ENCODE assay signal across 16 cellular contexts in genomic region chr14:95125951-95126350, GRCh38. TPM values are rescaled to one million over a fixed set of nuclear protein-coding genes. Genes with fewer than 3 reads are reported as not detected.
DNase-seq lines count a peak whose midpoint lies in the region; ATAC-seq, FAIRE-seq and TF ChIP-seq lines count a peak whose summit lies in the region.
"Had no signal": no experiment of that assay in that cellular context is flagged by ENCODE, and none has a peak within 500 bp of the region (broad histone marks: within the 10 kb centered on the region; RNA-seq: fewer than 3 reads in every experiment).

No MANE protein-coding gene starts in this region.

- peak; percentile 46 for FAIRE-seq in D721Med (lab: Jason Lieb, UNC)

- POLR2A ChIA-PET in A673 (lab: Charles Lee; ENCODE audit: low non-redundant PET): no interaction called here
- POLR2A ChIA-PET in WTC11 (lab: Charles Lee): no interaction called here

- ATAC-seq in WTC11 (no peak), SK-N-SH treated with all-trans-retinoic acid at 6 μM for 48 hours (no peak), HG03159 (IDR thresholded peaks at IDR 0.05; ENCODE audit: unreplicated experiment) (no peak)

- CTCF ChIA-PET in A673 (lab: Charles Lee): no interaction called here
- CTCF ChIA-PET in WTC11 (lab: Charles Lee): interaction anchor here (1.7 kb wide), 1 partner anchor 236 kb away, joined by 5 read pairs; no protein-coding TSS in a partner anchor

- BruUV-seq in A673 (replicated peaks; lab: Mats Ljungman, UMichigan): no TSS peak

- no peak overlapping the region for H3K27ac ChIP-seq in A673 (ENCODE audit: low read depth, low read length, poor library complexity, severe bottlenecking)
- H3K27ac ChIP-seq in brain microvascular endothelial cell: no peak overlapping the region
- H3K27ac ChIP-seq: BLaER1, RWPE1, SJSA1 had no signal

- no peaks in the 10 kb centered on the region for H3K9me3 ChIP-seq in A673 (ENCODE audit: low read depth, low read length, poor library complexity, severe bottlenecking)
- H3K9me3 ChIP-seq: BLaER1, SJSA1 had no signal

- H3K27ac Mint-ChIP-seq in WTC11: peak overlapping the region; percentile 47
- peak overlapping the region; percentile 50 for H3K27ac Mint-ChIP-seq in mesothelial cell of epicardium

- in situ Hi-C loops in brain microvascular endothelial cell (cut with HindIII; ENCODE audit: low pct_ligation_motif_present, low sequenced_read_pairs): no loop called here

- H3K4me3 ChIP-seq in A673 (ENCODE audit: low read depth, low read length, poor library complexity, severe bottlenecking) (no peak overlapping the region), brain microvascular endothelial cell (ENCODE audit: low read depth, low read length) (no peak overlapping the region)
- H3K4me3 ChIP-seq: BLaER1, SJSA1 had no signal

- H3K27me3 ChIP-seq in A673 (replicated peaks; ENCODE audit: insufficient read depth, low read depth, low read length, poor library complexity) (no peaks in the 10 kb centered on the region), brain microvascular endothelial cell (replicated peaks) (no peaks in the 10 kb centered on the region)
- H3K27me3 ChIP-seq: BLaER1, SJSA1 had no signal

- H3K9me3 Mint-ChIP-seq in WTC11 (no peaks in the 10 kb centered on the region), mesothelial cell of epicardium (no peaks in the 10 kb centered on the region)
- H3K9me3 Mint-ChIP-seq: CD8-positive, alpha-beta memory T cell had no signal

- DNase-seq in A673 (ENCODE audit: low spot score) (peak; percentile 68), D721Med (ENCODE audit: insufficient read length, low spot score) (no peak), WTC11 (ENCODE audit: low spot score) (no peak), mesothelial cell of epicardium (ENCODE audit: low spot score in 2 of 2, unreplicated experiment in 2 of 2) (no peak), brain microvascular endothelial cell (no peak)
- DNase-seq: CD8-positive, alpha-beta memory T cell; GF-D8; H7; NCI-H1436; NCI-H2029 treated with DMSO at 0.1 percent for 48 hours; NCI-H526 had no signal

- peaks cover 42% of the 10 kb centered on the region for H3K4me1 ChIP-seq in A673 (ENCODE audit: insufficient read depth, low read length, poor library complexity, severe bottlenecking)

- H3K36me3 Mint-ChIP-seq in WTC11: peaks cover 22% of the 10 kb centered on the region
- H3K36me3 Mint-ChIP-seq in mesothelial cell of epicardium: peaks cover 42% of the 10 kb centered on the region

- H3K36me3 ChIP-seq in A673 (ENCODE audit: insufficient read depth, low read length, poor library complexity, severe bottlenecking) (peaks cover 29% of the 10 kb centered on the region), brain microvascular endothelial cell (replicated peaks) (peaks cover 8% of the 10 kb centered on the region)

- intact Hi-C loops in A673 (cut with micrococcal nuclease; ENCODE audit: unreplicated experiment): no loop called here

- H3K4me3 Mint-ChIP-seq in WTC11: no peak overlapping the region
- no peak overlapping the region for H3K4me3 Mint-ChIP-seq in mesothelial cell of epicardium
- H3K4me3 Mint-ChIP-seq: CD8-positive, alpha-beta memory T cell had no signal

- H3K4me1 Mint-ChIP-seq in WTC11 (peaks cover 44% of the 10 kb centered on the region), mesothelial cell of epicardium (peaks cover 8% of the 10 kb centered on the region)

- H3K27me3 Mint-ChIP-seq in WTC11 (ENCODE audit: low read depth) (no peaks in the 10 kb centered on the region), mesothelial cell of epicardium (ENCODE audit: low read depth) (no peaks in the 10 kb centered on the region)
- H3K27me3 Mint-ChIP-seq: CD8-positive, alpha-beta memory T cell had no signal

- no peak for TF ChIP-seq CTCF in A673 (conservative IDR thresholded peaks at IDR 0.05; ENCODE audit: low read depth, low read length)
- no peak for TF ChIP-seq CTCF in D721Med (IDR thresholded peaks at IDR 0.05; ENCODE audit: insufficient read depth, missing control alignments)
- TF ChIP-seq CTCF in WTC11 (IDR thresholded peaks at IDR 0.05): no peak
- TF ChIP-seq CTCF in mesothelial cell of epicardium (IDR thresholded peaks at IDR 0.05; ENCODE audit: unreplicated experiment): no peak
- TF ChIP-seq CTCF in brain microvascular endothelial cell (IDR thresholded peaks at IDR 0.05; ENCODE audit: low read depth, low read length, missing control alignments): no peak

TF ChIP-seq in WTC11, 78 proteins besides CTCF, POLR2A, EP300 and RAD21 (continues in another document):
- no peak for TF ChIP-seq FOXJ3 (CRISPR knock-in tag; IDR thresholded peaks at IDR 0.05; ENCODE audit: borderline replicate concordance)
- no peak for TF ChIP-seq GRHL2 (CRISPR knock-in tag; IDR thresholded peaks at IDR 0.05; ENCODE audit: insufficient replicate concordance, severe bottlenecking)
- no peak for TF ChIP-seq JUN (CRISPR knock-in tag; IDR thresholded peaks at IDR 0.05)
- no peak for TF ChIP-seq ZNF138 (CRISPR knock-in tag; conservative IDR thresholded peaks at IDR 0.05)
- no peak for TF ChIP-seq TCF7 (CRISPR knock-in tag; IDR thresholded peaks at IDR 0.05; ENCODE audit: low read depth)
- TF ChIP-seq HMGA2 (CRISPR knock-in tag; IDR thresholded peaks at IDR 0.05): no peak
- TF ChIP-seq STAT6 (CRISPR knock-in tag; conservative IDR thresholded peaks at IDR 0.05; ENCODE audit: low read depth): no peak
- no peak for TF ChIP-seq IRF2 (CRISPR knock-in tag; IDR thresholded peaks at IDR 0.05; ENCODE audit: borderline replicate concordance, low read depth)

TF ChIP-seq in SK-N-SH treated with all-trans-retinoic acid at 6 μM for 48 hours, 23 proteins besides CTCF, POLR2A, EP300 and RAD21:
- TF ChIP-seq ZFP3 (CRISPR knock-in tag; IDR thresholded peaks at IDR 0.05): no peak
- TF ChIP-seq, protein P1, sequence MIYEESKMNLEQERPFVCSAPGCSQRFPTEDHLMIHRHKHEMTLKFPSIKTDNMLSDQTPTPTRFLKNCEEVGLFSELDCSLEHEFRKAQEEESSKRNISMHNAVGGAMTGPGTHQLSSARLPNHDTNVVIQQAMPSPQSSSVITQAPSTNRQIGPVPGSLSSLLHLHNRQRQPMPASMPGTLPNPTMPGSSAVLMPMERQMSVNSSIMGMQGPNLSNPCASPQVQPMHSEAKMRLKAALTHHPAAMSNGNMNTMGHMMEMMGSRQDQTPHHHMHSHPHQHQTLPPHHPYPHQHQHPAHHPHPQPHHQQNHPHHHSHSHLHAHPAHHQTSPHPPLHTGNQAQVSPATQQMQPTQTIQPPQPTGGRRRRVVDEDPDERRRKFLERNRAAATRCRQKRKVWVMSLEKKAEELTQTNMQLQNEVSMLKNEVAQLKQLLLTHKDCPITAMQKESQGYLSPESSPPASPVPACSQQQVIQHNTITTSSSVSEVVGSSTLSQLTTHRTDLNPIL (CRISPR knock-in tag; IDR thresholded peaks at IDR 0.05; ENCODE audit: low read depth): no peak

RNA-seq across cellular contexts. Expression of gene DICER1, which starts 31.4 kb away (rescaled TPM):
- 57.1 and 62.6 TPM in 2 replicates for total RNA-seq in A673 (2021)
- 56.0 to 62.0 TPM (median 56.5 TPM) in 3 replicates for total RNA-seq in WTC11 (2021)
- total RNA-seq in mesothelial cell of epicardium: 148 to 155 TPM (median 155 TPM) in 3 replicates
